ENCODE assay signal across 33 cellular contexts in genomic region chr2:75982750-75983149, GRCh38.
"Had no signal": no experiment of that assay in that cellular context is flagged by ENCODE, and none has a peak within 500 bp of the region (broad histone marks: within the 10 kb centered on the region; RNA-seq: fewer than 3 reads in every experiment).

No MANE protein-coding gene starts in this region.

- H3K4me3 Mint-ChIP-seq: activated CD4-positive, alpha-beta memory T cell treated with anti-CD3 and anti-CD28 coated beads for 36 hours; activated CD4-positive, alpha-beta T cell treated with anti-CD3 and anti-CD28 coated beads for 36 hours; activated CD4-positive, alpha-beta T cell treated with anti-CD3 and anti-CD28 coated beads, Interleukin-2, amount 10 ng/mL, durations not matched to agents 24 days and 14 days; activated CD8-positive, alpha-beta memory T cell treated with anti-CD3 and anti-CD28 coated beads, Interleukin-2, amount 10 ng/mL, durations not matched to agents 7 days and 5 days; activated CD8-positive, alpha-beta T cell treated with anti-CD3 and anti-CD28 coated beads, Interleukin-2, amount 10 ng/mL, durations not matched to agents 7 days and 5 days; activated naive CD4-positive, alpha-beta T cell treated with anti-CD3 and anti-CD28 coated beads for 36 hours; activated naive CD4-positive, alpha-beta T cell treated with anti-CD3 and anti-CD28 coated beads, Interleukin-2, amount 50 U/mL, for 24 hours; activated naive CD8-positive, alpha-beta T cell treated with anti-CD3 and anti-CD28 coated beads for 36 hours; activated naive CD8-positive, alpha-beta T cell treated with anti-CD3 and anti-CD28 coated beads, Interleukin-2, amount 50 U/mL, for 24 hours; activated T-helper 1 cell treated with anti-CD3 and anti-CD28 coated beads, Interleukin-12 subunit alpha, Interleukin-12 subunit beta, Interleukin-2, Interleukin-4 antibody, amounts not matched to agents 30 ng/mL and 10 ng/mL and 1 ng/mL, durations not matched to agents 14 hours and 24 hours and 36 hours; effector memory CD8-positive, alpha-beta T cell had no signal

- H3K4me1 ChIP-seq: adrenal gland, body of pancreas, esophagus squamous epithelium had no signal

- H3K9me3 Mint-ChIP-seq: activated naive CD4-positive, alpha-beta T cell treated with anti-CD3 and anti-CD28 coated beads, Interleukin-2, amount 50 U/mL, for 24 hours had no signal

- H3K4me1 Mint-ChIP-seq: activated CD4-positive, alpha-beta T cell treated with anti-CD3 and anti-CD28 coated beads for 36 hours; activated CD4-positive, alpha-beta T cell treated with anti-CD3 and anti-CD28 coated beads, Interleukin-2, amount 10 ng/mL, durations not matched to agents 24 days and 14 days; activated CD8-positive, alpha-beta memory T cell treated with anti-CD3 and anti-CD28 coated beads, Interleukin-2, amount 10 ng/mL, durations not matched to agents 7 days and 5 days; activated naive CD4-positive, alpha-beta T cell treated with anti-CD3 and anti-CD28 coated beads, Interleukin-2, amount 50 U/mL, for 24 hours; activated naive CD8-positive, alpha-beta T cell treated with anti-CD3 and anti-CD28 coated beads for 36 hours; activated naive CD8-positive, alpha-beta T cell treated with anti-CD3 and anti-CD28 coated beads, Interleukin-2, amount 50 U/mL, for 24 hours had no signal

- DNase-seq: activated CD4-positive, alpha-beta memory T cell treated with anti-CD3 and anti-CD28 coated beads for 36 hours; activated CD4-positive, alpha-beta T cell treated with anti-CD3 and anti-CD28 coated beads for 36 hours; activated CD4-positive, alpha-beta T cell treated with anti-CD3 and anti-CD28 coated beads, Interleukin-2, amount 10 ng/mL, durations not matched to agents 24 days and 14 days; activated CD4-positive, CD25-positive, alpha-beta regulatory T cell; activated CD4-positive, CD25-positive, alpha-beta regulatory T cell treated with anti-CD3 and anti-CD28 coated beads, Interleukin-2, amount 50 U/mL, for 72 hours; activated CD8-positive, alpha-beta memory T cell treated with anti-CD3 and anti-CD28 coated beads, Interleukin-2, amount 10 ng/mL, durations not matched to agents 7 days and 5 days; activated CD8-positive, alpha-beta memory T cell treated with anti-CD3 and anti-CD28 coated beads, Interleukin-2, amount 50 U/mL, for 4 hours; activated CD8-positive, alpha-beta T cell treated with anti-CD3 and anti-CD28 coated beads, Interleukin-2, amount 10 ng/mL, durations not matched to agents 7 days and 5 days; activated effector memory CD4-positive, alpha-beta T cell treated with anti-CD3 and anti-CD28 coated beads, Interleukin-2, amount 50 U/mL, for 16 hours; activated naive CD4-positive, alpha-beta T cell treated with anti-CD3 and anti-CD28 coated beads for 36 hours; activated naive CD8-positive, alpha-beta T cell treated with anti-CD3 and anti-CD28 coated beads for 36 hours; activated naive CD8-positive, alpha-beta T cell treated with anti-CD3 and anti-CD28 coated beads, Interleukin-2, amount 50 U/mL, for 24 hours; activated T-cell treated with anti-CD3 and anti-CD28 coated beads, Interleukin-2, amount 50 U/mL, for 1 hour; activated T-cell treated with anti-CD3 and anti-CD28 coated beads, Interleukin-2, amount 50 U/mL, for 48 hours; adrenal gland; amygdala; aorta; body of pancreas; caudate nucleus; cortex of kidney; dermis blood vessel endothelial cell; effector CD4-positive, alpha-beta T cell; effector memory CD8-positive, alpha-beta T cell; esophagus squamous epithelium; head of caudate nucleus; T-helper 2 cell had no signal

- H3K9me3 ChIP-seq: adrenal gland, body of pancreas had no signal

- ATAC-seq: activated CD4-positive, alpha-beta T cell treated with anti-CD3 and anti-CD28 coated beads for 36 hours; activated CD8-positive, alpha-beta memory T cell treated with anti-CD3 and anti-CD28 coated beads, Interleukin-2, amount 10 ng/mL, durations not matched to agents 7 days and 5 days; activated CD8-positive, alpha-beta T cell treated with anti-CD3 and anti-CD28 coated beads, Interleukin-2, amount 10 ng/mL, durations not matched to agents 7 days and 5 days; activated naive CD8-positive, alpha-beta T cell treated with anti-CD3 and anti-CD28 coated beads, Interleukin-2, amount 50 U/mL, for 24 hours; body of pancreas; effector memory CD8-positive, alpha-beta T cell had no signal

- H3K27ac Mint-ChIP-seq: activated CD4-positive, alpha-beta memory T cell treated with anti-CD3 and anti-CD28 coated beads for 36 hours; activated CD4-positive, alpha-beta T cell treated with anti-CD3 and anti-CD28 coated beads for 36 hours; activated CD4-positive, alpha-beta T cell treated with anti-CD3 and anti-CD28 coated beads, Interleukin-2, amount 10 ng/mL, durations not matched to agents 24 days and 14 days; activated CD8-positive, alpha-beta memory T cell treated with anti-CD3 and anti-CD28 coated beads, Interleukin-2, amount 10 ng/mL, durations not matched to agents 7 days and 5 days; activated CD8-positive, alpha-beta T cell treated with anti-CD3 and anti-CD28 coated beads, Interleukin-2, amount 10 ng/mL, durations not matched to agents 7 days and 5 days; activated naive CD4-positive, alpha-beta T cell treated with anti-CD3 and anti-CD28 coated beads for 36 hours; activated naive CD4-positive, alpha-beta T cell treated with anti-CD3 and anti-CD28 coated beads, Interleukin-2, amount 50 U/mL, for 24 hours; activated naive CD8-positive, alpha-beta T cell treated with anti-CD3 and anti-CD28 coated beads for 36 hours; activated naive CD8-positive, alpha-beta T cell treated with anti-CD3 and anti-CD28 coated beads, Interleukin-2, amount 50 U/mL, for 24 hours; activated T-helper 1 cell treated with anti-CD3 and anti-CD28 coated beads, Interleukin-12 subunit alpha, Interleukin-12 subunit beta, Interleukin-2, Interleukin-4 antibody, amounts not matched to agents 30 ng/mL and 10 ng/mL and 1 ng/mL, durations not matched to agents 14 hours and 24 hours and 36 hours; activated T-helper 2 cell treated with anti-CD3 and anti-CD28 coated beads, Interferon-gamma antibody, Interleukin-2, Interleukin-4, amounts not matched to agents 10 μg/mL and 5 μg/mL and 100 μg/mL, durations not matched to agents 14 hours and 24 hours and 36 hours; effector memory CD8-positive, alpha-beta T cell had no signal

- H3K4me3 ChIP-seq: adrenal gland, body of pancreas, esophagus squamous epithelium had no signal

- FAIRE-seq: colon, endometrium, endothelial cell of umbilical vein had no signal

- H3K27ac ChIP-seq: adrenal gland, body of pancreas, epithelial cell of prostate, esophagus squamous epithelium had no signal

- H3K36me3 ChIP-seq: adrenal gland, esophagus squamous epithelium had no signal

- H3K36me3 Mint-ChIP-seq: activated CD4-positive, alpha-beta memory T cell treated with anti-CD3 and anti-CD28 coated beads for 36 hours; activated CD8-positive, alpha-beta memory T cell treated with anti-CD3 and anti-CD28 coated beads, Interleukin-2, amount 10 ng/mL, durations not matched to agents 7 days and 5 days; activated naive CD4-positive, alpha-beta T cell treated with anti-CD3 and anti-CD28 coated beads, Interleukin-2, amount 50 U/mL, for 24 hours; activated naive CD8-positive, alpha-beta T cell treated with anti-CD3 and anti-CD28 coated beads for 36 hours had no signal

- H3K27me3 ChIP-seq: adrenal gland, body of pancreas, esophagus squamous epithelium had no signal

- H3K27me3 Mint-ChIP-seq: activated CD4-positive, alpha-beta memory T cell treated with anti-CD3 and anti-CD28 coated beads for 36 hours; activated CD4-positive, alpha-beta T cell treated with anti-CD3 and anti-CD28 coated beads for 36 hours; activated CD4-positive, alpha-beta T cell treated with anti-CD3 and anti-CD28 coated beads, Interleukin-2, amount 10 ng/mL, durations not matched to agents 24 days and 14 days; activated CD8-positive, alpha-beta memory T cell treated with anti-CD3 and anti-CD28 coated beads, Interleukin-2, amount 10 ng/mL, durations not matched to agents 7 days and 5 days; activated naive CD4-positive, alpha-beta T cell treated with anti-CD3 and anti-CD28 coated beads, Interleukin-2, amount 50 U/mL, for 24 hours; activated naive CD8-positive, alpha-beta T cell treated with anti-CD3 and anti-CD28 coated beads for 36 hours; activated naive CD8-positive, alpha-beta T cell treated with anti-CD3 and anti-CD28 coated beads, Interleukin-2, amount 50 U/mL, for 24 hours; effector memory CD8-positive, alpha-beta T cell had no signal
